Comparison of ENCODE assay signal across 8 cellular contexts in the genomic region with DNA sequence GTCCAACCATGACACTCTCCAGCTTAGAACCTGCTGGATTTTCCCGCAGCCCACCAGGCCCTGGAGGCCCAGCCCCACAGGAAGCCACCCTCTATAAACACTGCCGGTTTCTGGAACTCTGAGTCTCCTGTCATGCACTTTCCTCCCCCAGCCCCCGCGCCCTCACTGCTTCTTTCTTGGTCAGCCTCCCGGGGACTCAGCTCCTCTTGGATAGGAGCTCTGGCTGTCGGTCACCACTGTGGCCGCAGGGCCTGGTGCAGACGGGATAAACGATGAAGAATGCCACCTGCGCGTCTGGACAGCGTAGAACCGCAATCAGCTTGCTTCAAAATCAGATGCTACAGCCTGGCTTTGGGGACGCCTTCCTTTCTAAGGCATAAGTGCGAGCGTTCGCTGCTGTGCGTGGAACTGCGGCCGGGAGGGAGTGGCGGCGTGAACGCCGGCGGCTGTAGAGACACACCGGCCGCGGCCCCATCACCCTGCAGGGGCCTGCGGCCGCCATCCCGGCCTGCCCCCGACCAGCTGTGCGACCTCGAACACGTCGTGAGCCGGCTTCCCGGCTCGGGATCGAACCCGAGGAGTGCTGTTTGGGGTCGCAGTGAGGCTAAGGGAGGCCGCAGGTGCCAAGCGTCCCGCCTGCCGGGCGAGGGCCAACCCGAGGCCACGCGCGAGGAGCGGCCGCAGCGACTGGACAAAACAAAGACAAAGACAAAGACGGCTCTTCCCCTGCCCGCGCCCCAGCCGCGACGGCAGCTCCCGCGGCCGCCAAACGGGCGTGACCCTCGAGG. TPM values are rescaled to one million over a fixed set of nuclear protein-coding genes. Genes with fewer than 3 reads are reported as not detected.
DNase-seq lines count a peak whose midpoint lies in the region; ATAC-seq, FAIRE-seq and TF ChIP-seq lines count a peak whose summit lies in the region.

No MANE protein-coding gene starts in this region.

- in situ Hi-C loops in K562 (cut with MboI) = no loop called here

- H3K4me2 ChIP-seq in K562 (ENCODE audit: insufficient read depth, low read length) (peak overlapping the region; percentile 85), skeletal muscle satellite cell (ENCODE audit: low read length) (peak overlapping the region; percentile 89)

- H3K27ac ChIP-seq in K562 (ENCODE audit: extremely low read depth, low read depth, low read length) (peak overlapping the region; percentile 64), iPS-18a (ENCODE audit: low read length) (no peak overlapping the region)

- intact Hi-C loops in K562 (cut with micrococcal nuclease) = loop anchor here (1.0 kb wide), 1 partner anchor 18 kb away; no protein-coding TSS in a partner anchor

- H4K20me1 ChIP-seq in K562 (replicated peaks; ENCODE audit: control insufficient read depth, insufficient read depth, low read length) = peaks cover 39% of the 10 kb centered on the region

- CTCF ChIA-PET in K562 (lab: Yijun Ruan, JAX; ENCODE audit: low intra/inter-chr PET ratio) = no interaction called here

- TF ChIP-seq POLR2A in K562 (conservative IDR thresholded peaks at IDR 0.05) = no peak

- no peak for TF ChIP-seq EP300 in K562 (IDR thresholded peaks at IDR 0.05; ENCODE audit: low read length)

- TF ChIP-seq RAD21 in K562 (CRISPR knock-in tag; conservative IDR thresholded peaks at IDR 0.05 in 1 of 2, IDR thresholded peaks at IDR 0.05 in 1 of 2) = no peak

- no TSS peak for BruUV-seq in K562 (replicated peaks; lab: Mats Ljungman, UMichigan)

- 2% methylated on average over 64 of the region's 66 CpGs for WGBS in K562 (ENCODE audit: insufficient coverage, low coverage, missing lambda C conversion rate)

- peak; percentile 59 for DNase-seq in DMS 273 (lab: John Stamatoyannopoulos, UW; ENCODE audit: unreplicated experiment)
- no peak for DNase-seq in DMS 273 treated with DMSO at 0.1 percent for 48 hours (lab: John Stamatoyannopoulos, UW)
- peak; percentile 19 for DNase-seq in LHCN-M2 (ENCODE audit: low read depth)
- peak in 2 of 4 experiments; percentile 51 to 66 for DNase-seq in K562 (ENCODE audit: extremely low read depth in 1 of 4, low spot score in 3 of 4)
- DNase-seq in HuH-7 (ENCODE audit: low spot score) = no peak

- H3K9me3 ChIP-seq in K562 (replicated peaks; ENCODE audit: control insufficient read depth, insufficient read depth, low read depth, low read length) (no peaks in the 10 kb centered on the region), iPS-18a (ENCODE audit: control insufficient read depth, low read depth, low read length) (no peaks in the 10 kb centered on the region), skeletal muscle satellite cell (replicated peaks; ENCODE audit: low read length) (no peaks in the 10 kb centered on the region)

- H3K9me1 ChIP-seq in K562 (ENCODE audit: control insufficient read depth, insufficient read depth, low read length) = peaks cover 20% of the 10 kb centered on the region

- POLR2A ChIA-PET in K562 (lab: Yijun Ruan, JAX) = interaction anchor here (0.7 to 1.8 kb wide), 15 partner anchors 10 to 79 kb away, joined by 3 to 8 read pairs (median 4); partner anchors contain the start of genes SUMO3 and UBE2G2

- H2AFZ ChIP-seq in K562 (ENCODE audit: low read depth, low read length) = peak overlapping the region; percentile 48

- H3K79me2 ChIP-seq in K562 (ENCODE audit: control insufficient read depth, insufficient read depth, low read length) = peaks cover 57% of the 10 kb centered on the region

- peak; percentile 6 for ATAC-seq in K562
- ATAC-seq in GM21528 (IDR thresholded peaks at IDR 0.05; ENCODE audit: low FRiP score, unreplicated experiment) = no peak

- peaks cover 46 to 54% of the 10 kb centered on the region in 2 experiments for H3K4me1 ChIP-seq in K562 (replicated peaks in 1 of 2; ENCODE audit: control insufficient read depth in 2 of 2, insufficient read depth in 2 of 2, low read length in 2 of 2)
- H3K4me1 ChIP-seq in iPS-18a (ENCODE audit: control insufficient read depth, low read depth, low read length) = peaks cover 10% of the 10 kb centered on the region
- peaks cover 58% of the 10 kb centered on the region for H3K4me1 ChIP-seq in skeletal muscle satellite cell (ENCODE audit: control insufficient read depth, insufficient read depth, low read length)

- H3K9ac ChIP-seq in K562 (ENCODE audit: insufficient read depth in 1 of 2, low read depth in 2 of 2, low read length in 2 of 2) = peak overlapping the region; percentile 66 to 95
- peak overlapping the region; percentile 80 for H3K9ac ChIP-seq in iPS-18a (ENCODE audit: low read length)
- H3K9ac ChIP-seq in skeletal muscle satellite cell (ENCODE audit: low read depth, low read length) = peak overlapping the region; percentile 91

- H3K4me3 ChIP-seq in K562 (peak overlapping the region; percentile 67), iPS-18a (ENCODE audit: low read length) (peak overlapping the region; percentile 91), skeletal muscle satellite cell (ENCODE audit: low read length) (peak overlapping the region; percentile 88)

- H3K36me3 ChIP-seq in K562 (ENCODE audit: control insufficient read depth, insufficient read depth, low read length) (no peaks in the 10 kb centered on the region; the same call in 2 of the 3 replicates), iPS-18a (ENCODE audit: control insufficient read depth, low read depth, low read length) (no peaks in the 10 kb centered on the region), skeletal muscle satellite cell (ENCODE audit: insufficient read depth, low read length) (peaks cover 7% of the 10 kb centered on the region)

- peak in 1 of 3 experiments; percentile 24; a peak in 1 of 6 replicates for TF ChIP-seq CTCF in K562 (IDR thresholded peaks at IDR 0.05 in 2 of 3, conservative IDR thresholded peaks at IDR 0.05 in 1 of 3; ENCODE audit: insufficient read depth in 2 of 3, low read depth in 1 of 3, low read length in 3 of 3)

- H3K27me3 ChIP-seq in K562 (ENCODE audit: control insufficient read depth in 2 of 2, insufficient read depth in 2 of 2, low read length in 2 of 2) (no peaks in the 10 kb centered on the region), iPS-18a (ENCODE audit: control insufficient read depth, insufficient read depth, low read length) (peaks cover 29% of the 10 kb centered on the region), skeletal muscle satellite cell (ENCODE audit: control insufficient read depth, insufficient read depth, low read length) (no peaks in the 10 kb centered on the region)

- no peak for FAIRE-seq in K562 (lab: Jason Lieb, UNC)

RNA-seq across cellular contexts. Expression of gene PTTG1IP, which starts 0.7 kb away (rescaled TPM):
- total RNA-seq in LHCN-M2 (2014; rRNA removed) (496 and 531 TPM in 2 replicates), K562 (2014; rRNA removed) (85.4 and 97.6 TPM in 2 replicates), K562 (2014; rRNA removed; fragmentation: Illumina TruSeq; extraction: Trizol) (65.7 and 66.2 TPM in 2 replicates), K562 (2015; rRNA removed; fragmentation: Illumina TruSeq; extraction: Trizol) (92.9 and 98.7 TPM in 2 replicates), K562 (2021) (99.3 and 99.5 TPM in 2 replicates)
- polyA plus RNA-seq in LHCN-M2 (2012) = 689 TPM
- 109 and 139 TPM in 2 replicates for total RNA-seq in K562 (2011; cell fraction: chromatin; rRNA removed; ENCODE audit: low replicate concordance)
- total RNA-seq in K562 (2011; cell fraction: nucleolus; rRNA removed) = 131 and 151 TPM in 2 replicates
- 146 and 174 TPM in 2 replicates for total RNA-seq in K562 (2011; cell fraction: nucleoplasm; rRNA removed)
- polyA plus RNA-seq in K562 (2011; rRNA removed) (92.4 and 138 TPM in 2 replicates), K562 (2014; fragmentation: Illumina TruSeq; extraction: Trizol) (77.0 and 77.8 TPM in 2 replicates), K562 (2014; fragmentation: Nextera tagmentation; extraction: Ambion mirVana) (1 to 10 TPM; 5.0 to 9.2 TPM), K562 (2014; rRNA removed) (82.4 and 86.9 TPM in 2 replicates)
- 79.9 and 115 TPM in 2 replicates for polyA plus RNA-seq in K562 (2011; cell fraction: cytosol; rRNA removed)
- 69.1 and 123 TPM in 2 replicates for polyA plus RNA-seq in K562 (2011; cell fraction: nucleus; rRNA removed)
- 77.4 and 167 TPM in 2 replicates for polyA plus RNA-seq in K562 (2012)
- polyA minus RNA-seq in K562 (2011; rRNA and poly(A)+ RNA removed) = 54.1 and 70.2 TPM in 2 replicates
- polyA minus RNA-seq in K562 (2011; cell fraction: cytosol; rRNA and poly(A)+ RNA removed) = 69.1 and 114 TPM in 2 replicates
- polyA minus RNA-seq in K562 (2011; cell fraction: nucleus; rRNA and poly(A)+ RNA removed) = 17.4 and 40.2 TPM in 2 replicates
- 97.6 and 155 TPM in 2 replicates for total RNA-seq in skeletal muscle satellite cell (2012; rRNA removed)

RNA-seq across cellular contexts. Expression of gene ITGB2, which starts 47.9 kb away (rescaled TPM):
- 3.7 and 3.8 TPM in 2 replicates for total RNA-seq in LHCN-M2 (2014; rRNA removed)
- 25.3 TPM for polyA plus RNA-seq in LHCN-M2 (2012)
- 0.69 and 1.4 TPM in 2 replicates for total RNA-seq in K562 (2011; cell fraction: chromatin; rRNA removed; ENCODE audit: low replicate concordance)
- total RNA-seq in K562 (2011; cell fraction: nucleolus; rRNA removed) = 1.0 and 1.3 TPM in 2 replicates
- total RNA-seq in K562 (2011; cell fraction: nucleoplasm; rRNA removed) = 0.23 and 0.29 TPM in 2 replicates
- 0.78 and 1.0 TPM in 2 replicates for total RNA-seq in K562 (2014; rRNA removed)
- 0.07 and 0.22 TPM in 2 replicates for total RNA-seq in K562 (2014; rRNA removed; fragmentation: Illumina TruSeq; extraction: Trizol)
- total RNA-seq in K562 (2015; rRNA removed; fragmentation: Illumina TruSeq; extraction: Trizol) = 0.49 and 0.51 TPM in 2 replicates
- total RNA-seq in K562 (2021) = 1.2 and 1.3 TPM in 2 replicates
- 0.20 and 1.6 TPM in 2 replicates for polyA plus RNA-seq in K562 (2011; rRNA removed)
- polyA plus RNA-seq in K562 (2011; cell fraction: cytosol; rRNA removed) = 0.33 and 1.3 TPM in 2 replicates
- 2.0 and 3.1 TPM in 2 replicates for polyA plus RNA-seq in K562 (2011; cell fraction: nucleus; rRNA removed)
- 0.77 and 5.1 TPM in 2 replicates for polyA plus RNA-seq in K562 (2012)
- 0.24 and 0.25 TPM in 2 replicates for polyA plus RNA-seq in K562 (2014; fragmentation: Illumina TruSeq; extraction: Trizol)
- not detected for polyA plus RNA-seq in K562 (2014; fragmentation: Nextera tagmentation; extraction: Ambion mirVana)
- 0.57 and 0.60 TPM in 2 replicates for polyA plus RNA-seq in K562 (2014; rRNA removed)
- polyA minus RNA-seq in K562 (2011; rRNA and poly(A)+ RNA removed) = 0.04 and 0.57 TPM in 2 replicates
- polyA minus RNA-seq in K562 (2011; cell fraction: cytosol; rRNA and poly(A)+ RNA removed) = 1.0 and 4.8 TPM in 2 replicates
- 0.27 and 1.8 TPM in 2 replicates for polyA minus RNA-seq in K562 (2011; cell fraction: nucleus; rRNA and poly(A)+ RNA removed)
- 1.7 TPM in 1 of 2 replicates, not detected in the other for total RNA-seq in skeletal muscle satellite cell (2012; rRNA removed)

RNA-seq across cellular contexts. Expression of gene SUMO3, which starts 54.9 kb away (rescaled TPM):
- total RNA-seq in LHCN-M2 (2014; rRNA removed) = 125 and 129 TPM in 2 replicates
- 171 TPM for polyA plus RNA-seq in LHCN-M2 (2012)
- 32.4 and 33.2 TPM in 2 replicates for total RNA-seq in K562 (2011; cell fraction: chromatin; rRNA removed; ENCODE audit: low replicate concordance)
- total RNA-seq in K562 (2011; cell fraction: nucleolus; rRNA removed) = 27.5 and 32.6 TPM in 2 replicates
- 42.5 and 55.7 TPM in 2 replicates for total RNA-seq in K562 (2011; cell fraction: nucleoplasm; rRNA removed)
- 95.2 and 118 TPM in 2 replicates for total RNA-seq in K562 (2014; rRNA removed)
- 101 TPM in 2 replicates for total RNA-seq in K562 (2014; rRNA removed; fragmentation: Illumina TruSeq; extraction: Trizol)
- 111 and 113 TPM in 2 replicates for total RNA-seq in K562 (2015; rRNA removed; fragmentation: Illumina TruSeq; extraction: Trizol)
- total RNA-seq in K562 (2021) = 120 TPM in 2 replicates
- 110 and 128 TPM in 2 replicates for polyA plus RNA-seq in K562 (2011; rRNA removed)
- polyA plus RNA-seq in K562 (2011; cell fraction: cytosol; rRNA removed) = 132 and 183 TPM in 2 replicates
- 41.4 and 52.1 TPM in 2 replicates for polyA plus RNA-seq in K562 (2011; cell fraction: nucleus; rRNA removed)
- 95.3 and 142 TPM in 2 replicates for polyA plus RNA-seq in K562 (2012)
- 142 and 144 TPM in 2 replicates for polyA plus RNA-seq in K562 (2014; fragmentation: Illumina TruSeq; extraction: Trizol)
- 10 to 100 TPM; 13.9 to 21.6 TPM for polyA plus RNA-seq in K562 (2014; fragmentation: Nextera tagmentation; extraction: Ambion mirVana)
- polyA plus RNA-seq in K562 (2014; rRNA removed) = 143 and 146 TPM in 2 replicates
- 105 and 120 TPM in 2 replicates for polyA minus RNA-seq in K562 (2011; rRNA and poly(A)+ RNA removed)
- 70.3 and 71.5 TPM in 2 replicates for polyA minus RNA-seq in K562 (2011; cell fraction: cytosol; rRNA and poly(A)+ RNA removed)
- 18.8 and 32.3 TPM in 2 replicates for polyA minus RNA-seq in K562 (2011; cell fraction: nucleus; rRNA and poly(A)+ RNA removed)
- 57.3 and 98.5 TPM in 2 replicates for total RNA-seq in skeletal muscle satellite cell (2012; rRNA removed)

Comparison
In these comparisons a context has a peak if more than half of its experiments do, and no peak if none do; other contexts are left out.
1. DNase-seq: peak in DMS 273 (single experiment) and LHCN-M2 (single experiment); none in DMS 273 treated with DMSO at 0.1 percent for 48 hours (single experiment) and HuH-7 (single experiment).
2. Peak in every context shown above with its lines, with median percentiles within 50 percentile points of each other: H3K4me3 ChIP-seq and H3K9ac ChIP-seq.